Comparison of ENCODE assay signal across 14 cellular contexts in the genomic region with DNA sequence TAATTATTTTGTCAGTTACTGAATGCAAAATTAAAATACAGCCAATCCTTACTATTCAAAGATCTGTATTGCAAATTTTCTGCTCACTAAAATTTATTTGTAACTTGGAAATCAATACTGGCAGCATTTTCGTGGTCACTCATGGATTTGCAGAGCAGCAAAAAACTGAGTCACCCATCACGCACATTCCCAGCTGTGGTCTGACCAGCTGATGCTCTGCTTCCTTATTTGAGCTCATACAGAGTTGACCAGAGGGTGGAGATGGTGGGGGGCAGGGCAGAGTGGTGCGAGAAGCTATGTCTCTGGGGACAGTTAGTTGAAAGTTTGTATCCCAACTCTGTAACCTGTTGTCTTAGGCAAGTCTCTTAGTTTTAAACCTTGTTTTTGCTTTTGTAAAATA.
DNase-seq lines count a peak whose midpoint lies in the region; ATAC-seq and TF ChIP-seq lines count a peak whose summit lies in the region.
"Had no signal": no experiment of that assay in that cellular context is flagged by ENCODE, and none has a peak within 500 bp of the region (broad histone marks: within the 10 kb centered on the region; RNA-seq: fewer than 3 reads in every experiment).

No MANE protein-coding gene starts in this region.

- no peak overlapping the region for H2BK5ac ChIP-seq in IMR-90 (ENCODE audit: low read depth, low read length, poor library complexity, severe bottlenecking)

- no peak overlapping the region for H4K5ac ChIP-seq in IMR-90 (ENCODE audit: low read depth, low read length)

- peaks cover 3% of the 10 kb centered on the region for H3K9me1 ChIP-seq in IMR-90 (ENCODE audit: insufficient read depth, low read length)

- TF ChIP-seq RAD21 in IMR-90 (IDR thresholded peaks at IDR 0.05; ENCODE audit: low read length) = peak; percentile 22

- peak overlapping the region; percentile 1; the same call in 1 of the 2 replicates for H3K4ac ChIP-seq in IMR-90 (ENCODE audit: low read depth, low read length)

- BruUV-seq in IMR-90 (replicated peaks; lab: Mats Ljungman, UMichigan) = no TSS peak

- intact Hi-C loops in IMR-90 (cut with micrococcal nuclease) = no loop called here

- H3K23ac ChIP-seq in IMR-90 (ENCODE audit: low read depth, low read length) = no peak overlapping the region; the same call in 1 of the 2 replicates

- no peak for TF ChIP-seq EP300 in gastroesophageal sphincter (IDR thresholded peaks at IDR 0.05)

- no peaks in the 10 kb centered on the region for H3K36me3 ChIP-seq in IMR-90 (ENCODE audit: control insufficient read depth, insufficient read depth, low read length)
- no peaks in the 10 kb centered on the region for H3K36me3 ChIP-seq in WERI-Rb-1
- no peaks in the 10 kb centered on the region for H3K36me3 ChIP-seq in gastroesophageal sphincter
- H3K36me3 ChIP-seq: prostate gland had no signal

- peak overlapping the region; percentile 68 for H2AFZ ChIP-seq in IMR-90 (replicated peaks; ENCODE audit: low read length, poor library complexity)

- no peaks in the 10 kb centered on the region for H4K20me1 ChIP-seq in IMR-90 (ENCODE audit: insufficient read depth, low read length)

- no peak overlapping the region for H2AK9ac ChIP-seq in IMR-90 (replicated peaks; ENCODE audit: low read depth, low read length, poor library complexity)

- 0 out of 2 replicates have a peak overlapping the region, but pooled peaks have one; percentile 7 for H3K14ac ChIP-seq in IMR-90 (replicated peaks; ENCODE audit: low read depth, low read length)

- dilution Hi-C loops in IMR-90 (cut with HindIII; ENCODE audit: low sequenced_read_pairs, unreplicated experiment) = no loop called here

- in situ Hi-C loops in IMR-90 (cut with MboI; ENCODE audit: low sequenced_read_pairs) = no loop called here

- H4K91ac ChIP-seq in IMR-90 (ENCODE audit: insufficient read depth, low read depth, low read length) = no peak overlapping the region

- H2BK15ac ChIP-seq in IMR-90 (ENCODE audit: low read depth, low read length) = peak overlapping the region; percentile 59; the same call in 1 of the 3 replicates

- H2BK120ac ChIP-seq in IMR-90 (ENCODE audit: low read depth, low read length) = 0 out of 2 replicates have a peak overlapping the region, but pooled peaks have one; percentile 13

- H3K9ac ChIP-seq in IMR-90 (ENCODE audit: low read depth, low read length) = no peak overlapping the region

- no peaks in the 10 kb centered on the region for H3K79me1 ChIP-seq in IMR-90 (ENCODE audit: low read depth in 1 of 2, low read length in 2 of 2)

- no peak overlapping the region for H3K4me2 ChIP-seq in IMR-90 (ENCODE audit: low read depth, low read length)

- no peak overlapping the region for H3K18ac ChIP-seq in IMR-90 (ENCODE audit: low read depth, low read length)

- H2BK20ac ChIP-seq in IMR-90 (ENCODE audit: low read depth, low read length) = 0 out of 2 replicates have a peak overlapping the region, but pooled peaks have one; percentile 2

- TF ChIP-seq POLR2A in IMR-90 (IDR thresholded peaks at IDR 0.05; ENCODE audit: low read depth, low read length) (no peak), gastroesophageal sphincter (IDR thresholded peaks at IDR 0.05) (no peak)

- DNase-seq in AG09319 (ENCODE audit: extremely low read depth, low read depth) (peak; percentile 47), IMR-90 (peak; percentile 95), amniotic stem cell (lab: John Stamatoyannopoulos, UW) (peak; percentile 60), iris pigment epithelial cell (ENCODE audit: low read depth) (peak; percentile 92), WERI-Rb-1 (no peak)
- DNase-seq: activated naive CD8-positive, alpha-beta T cell treated with anti-CD3 and anti-CD28 coated beads, Interleukin-2, amount 10 ng/mL, durations not matched to agents 7 days and 5 days; NCI-H345; stimulated activated CD4-positive, alpha-beta T cell treated with anti-CD3 and anti-CD28 coated beads, Interleukin-4, amount 100 ng/mL, for 4 hours; stimulated activated naive CD4-positive, alpha-beta T cell treated with Interleukin-2 at 50 U/mL for 16 hours had no signal

- no peak overlapping the region for H3K56ac ChIP-seq in IMR-90 (ENCODE audit: extremely low read depth, insufficient read depth, low read length)

- 60% methylated on average over 1 of the region's 3 CpGs; no CpG with 5 or more reads in 1 of the 2 experiments for WGBS in IMR-90 (ENCODE audit: extremely low coverage in 2 of 2, insufficient read length in 1 of 2), 2 experiments
- 78% methylated on average over 3 of the region's 3 CpGs; no CpG with 5 or more reads in 1 of the 2 donors for WGBS in gastroesophageal sphincter (ENCODE audit: low coverage in 1 of 2), 2 donors

- no peaks in the 10 kb centered on the region for H3K9me3 ChIP-seq in IMR-90 (ENCODE audit: control insufficient read depth, insufficient read depth, low read length)
- H3K9me3 ChIP-seq in WERI-Rb-1 (ENCODE audit: severe bottlenecking) = peaks cover 2% of the 10 kb centered on the region
- no peaks in the 10 kb centered on the region for H3K9me3 ChIP-seq in gastroesophageal sphincter
- H3K9me3 ChIP-seq: prostate gland had no signal

- H3K4me3 ChIP-seq in IMR-90 (ENCODE audit: insufficient read depth, low read depth, low read length) (no peak overlapping the region), WERI-Rb-1 (ENCODE audit: low read depth, low read length) (no peak overlapping the region), gastroesophageal sphincter (no peak overlapping the region)
- H3K4me3 ChIP-seq: prostate gland had no signal

- H4K8ac ChIP-seq in IMR-90 (ENCODE audit: low read depth in 2 of 2, low read length in 2 of 2) = peak overlapping the region in 1 of 2 experiments; percentile 2; a peak in 1 of 4 replicates

- POLR2A ChIA-PET in IMR-90 (lab: Charles Lee; ENCODE audit: unreplicated experiment) = no interaction called here

- no peak for TF ChIP-seq CTCF in AG09319 (IDR thresholded peaks at IDR 0.05; ENCODE audit: low read depth, low read length)
- no peak for TF ChIP-seq CTCF in IMR-90 (conservative IDR thresholded peaks at IDR 0.05; ENCODE audit: low read depth, low read length)
- TF ChIP-seq CTCF in WERI-Rb-1 (IDR thresholded peaks at IDR 0.05; ENCODE audit: low read depth, low read length) = no peak
- TF ChIP-seq CTCF in gastroesophageal sphincter (IDR thresholded peaks at IDR 0.05) = no peak

- H3K27me3 ChIP-seq in IMR-90 (ENCODE audit: control insufficient read depth, insufficient read depth, low read length) = no peaks in the 10 kb centered on the region
- H3K27me3 ChIP-seq in WERI-Rb-1 (ENCODE audit: insufficient read depth, low read depth, severe bottlenecking) = no peaks in the 10 kb centered on the region
- H3K27me3 ChIP-seq in gastroesophageal sphincter = no peaks in the 10 kb centered on the region

- H3K27ac ChIP-seq in IMR-90 (ENCODE audit: insufficient read depth, low read length) (no peak overlapping the region), WERI-Rb-1 (no peak overlapping the region), gastroesophageal sphincter (no peak overlapping the region)
- H3K27ac ChIP-seq: C4-2B, prostate gland had no signal

- peaks cover 5% of the 10 kb centered on the region; the same call in 1 of the 2 replicates for H3K4me1 ChIP-seq in IMR-90 (ENCODE audit: control insufficient read depth, insufficient read depth, low read length)
- H3K4me1 ChIP-seq in gastroesophageal sphincter = peaks cover 0 to 8% (median 0%) of the 10 kb centered on the region in 3 donors
- H3K4me1 ChIP-seq: prostate gland had no signal

- H2AK5ac ChIP-seq in IMR-90 (ENCODE audit: low read depth, low read length) = no peak overlapping the region

- CTCF ChIA-PET in IMR-90 (lab: Yijun Ruan, JAX) = no interaction called here

- peak; percentile 68 for ATAC-seq in IMR-90 (ENCODE audit: low read depth)
- ATAC-seq in gastroesophageal sphincter = no peak
- no peak for ATAC-seq in GM18520 (IDR thresholded peaks at IDR 0.05; ENCODE audit: unreplicated experiment)
- ATAC-seq in HG03460 (IDR thresholded peaks at IDR 0.05; ENCODE audit: unreplicated experiment) = no peak

TF ChIP-seq in IMR-90, 13 proteins besides CTCF, POLR2A, EP300 and RAD21:
- TF ChIP-seq BHLHE40 (IDR thresholded peaks at IDR 0.05; ENCODE audit: low read depth, low read length) = peak; percentile 56
- no peak for TF ChIP-seq MXI1 (IDR thresholded peaks at IDR 0.05; ENCODE audit: borderline replicate concordance, low read depth, low read length)
- no peak for TF ChIP-seq RCOR1 (IDR thresholded peaks at IDR 0.05; ENCODE audit: insufficient replicate concordance, low read length)
- no peak for TF ChIP-seq CHD1 (IDR thresholded peaks at IDR 0.05; ENCODE audit: low read depth, low read length)
- TF ChIP-seq, protein P1, sequence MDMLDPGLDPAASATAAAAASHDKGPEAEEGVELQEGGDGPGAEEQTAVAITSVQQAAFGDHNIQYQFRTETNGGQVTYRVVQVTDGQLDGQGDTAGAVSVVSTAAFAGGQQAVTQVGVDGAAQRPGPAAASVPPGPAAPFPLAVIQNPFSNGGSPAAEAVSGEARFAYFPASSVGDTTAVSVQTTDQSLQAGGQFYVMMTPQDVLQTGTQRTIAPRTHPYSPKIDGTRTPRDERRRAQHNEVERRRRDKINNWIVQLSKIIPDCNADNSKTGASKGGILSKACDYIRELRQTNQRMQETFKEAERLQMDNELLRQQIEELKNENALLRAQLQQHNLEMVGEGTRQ (IDR thresholded peaks at IDR 0.05; ENCODE audit: low read depth, low read length) = peak; percentile 57; the same call in 1 of the 2 replicates
- TF ChIP-seq NFE2L2 (IDR thresholded peaks at IDR 0.05; ENCODE audit: low read depth, low read length) = peak; percentile 17; the same call in 1 of the 2 replicates
- no peak for TF ChIP-seq CEBPB (IDR thresholded peaks at IDR 0.05; ENCODE audit: low read depth, low read length)
- no peak for TF ChIP-seq SMC3 (IDR thresholded peaks at IDR 0.05; ENCODE audit: low read depth, low read length)
- TF ChIP-seq, protein P2, sequence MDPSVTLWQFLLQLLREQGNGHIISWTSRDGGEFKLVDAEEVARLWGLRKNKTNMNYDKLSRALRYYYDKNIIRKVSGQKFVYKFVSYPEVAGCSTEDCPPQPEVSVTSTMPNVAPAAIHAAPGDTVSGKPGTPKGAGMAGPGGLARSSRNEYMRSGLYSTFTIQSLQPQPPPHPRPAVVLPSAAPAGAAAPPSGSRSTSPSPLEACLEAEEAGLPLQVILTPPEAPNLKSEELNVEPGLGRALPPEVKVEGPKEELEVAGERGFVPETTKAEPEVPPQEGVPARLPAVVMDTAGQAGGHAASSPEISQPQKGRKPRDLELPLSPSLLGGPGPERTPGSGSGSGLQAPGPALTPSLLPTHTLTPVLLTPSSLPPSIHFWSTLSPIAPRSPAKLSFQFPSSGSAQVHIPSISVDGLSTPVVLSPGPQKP (IDR thresholded peaks at IDR 0.05; ENCODE audit: borderline replicate concordance, low read depth, low read length) = no peak
- TF ChIP-seq MAZ (IDR thresholded peaks at IDR 0.05; ENCODE audit: borderline replicate concordance, low read depth, low read length) = no peak
- TF ChIP-seq MAFK (IDR thresholded peaks at IDR 0.05; ENCODE audit: low read depth, low read length) = no peak
- no peak; the same call in 1 of the 2 replicates for TF ChIP-seq FOS (IDR thresholded peaks at IDR 0.05; ENCODE audit: low read depth, low read length)
- no peak for TF ChIP-seq RFX5 (IDR thresholded peaks at IDR 0.05; ENCODE audit: low read depth, low read length)
